10 cellular contexts compared by ENCODE assay signal in genomic region chr19:5967571-5967970, GRCh38. TPM values are rescaled to one million over a fixed set of nuclear protein-coding genes. Genes with fewer than 3 reads are reported as not detected.
DNase-seq lines count a peak whose midpoint lies in the region; ATAC-seq and TF ChIP-seq lines count a peak whose summit lies in the region.
"Had no signal": no experiment of that assay in that cellular context is flagged by ENCODE, and none has a peak within 500 bp of the region (broad histone marks: within the 10 kb centered on the region; RNA-seq: fewer than 3 reads in every experiment).

No MANE protein-coding gene starts in this region.

- H3K27ac ChIP-seq in DOHH2 (ENCODE audit: low read depth, low read length) (no peak overlapping the region), SK-N-MC (peak overlapping the region; percentile 83), gastroesophageal sphincter (peak overlapping the region; percentile 60 to 89 (median 84)), gastrocnemius medialis (peak overlapping the region; percentile 27 to 54 (median 50))

- no peak for TF ChIP-seq EP300 in gastroesophageal sphincter (IDR thresholded peaks at IDR 0.05)

- in situ Hi-C loops in gastrocnemius medialis (cut with MboI; ENCODE audit: low sequenced_read_pairs in 4 of 4): no loop called here

- intact Hi-C loops in gastrocnemius medialis (cut with DNase I; ENCODE audit: low total_unique reads): no loop called here

- TF ChIP-seq POLR2A in gastroesophageal sphincter (IDR thresholded peaks at IDR 0.05) (no peak), gastrocnemius medialis (IDR thresholded peaks at IDR 0.05) (no peak)

- TF ChIP-seq CTCF in DOHH2 (IDR thresholded peaks at IDR 0.05; ENCODE audit: low read depth, low read length, poor library complexity, severe bottlenecking): no peak
- TF ChIP-seq CTCF in gastroesophageal sphincter (IDR thresholded peaks at IDR 0.05): no peak
- no peak for TF ChIP-seq CTCF in gastrocnemius medialis (IDR thresholded peaks at IDR 0.05 in 4 of 5, conservative IDR thresholded peaks at IDR 0.05 in 1 of 5)

- WGBS in gastroesophageal sphincter (ENCODE audit: low coverage in 1 of 2), 2 donors: 32 to 39% methylated on average over 4 to 7 of the region's 7 CpGs

- H3K9ac ChIP-seq in SK-N-MC (ENCODE audit: insufficient read length): peak overlapping the region; percentile 66

- H3K4me2 ChIP-seq in DOHH2 (ENCODE audit: low read length): peak overlapping the region; percentile 46; the same call in 1 of the 2 replicates

- H3K9me3 ChIP-seq in DOHH2 (ENCODE audit: control insufficient read depth, insufficient read depth, low read length) (no peaks in the 10 kb centered on the region), SK-N-MC (ENCODE audit: low read depth, low read length) (no peaks in the 10 kb centered on the region), gastroesophageal sphincter (no peaks in the 10 kb centered on the region), gastrocnemius medialis (no peaks in the 10 kb centered on the region)
- H3K9me3 ChIP-seq: HAP-1 had no signal

- H3K36me3 ChIP-seq in DOHH2 (ENCODE audit: control insufficient read depth, low read length) (peaks cover 48% of the 10 kb centered on the region), SK-N-MC (ENCODE audit: insufficient read depth, low read length) (peaks cover 13% of the 10 kb centered on the region), gastroesophageal sphincter (peaks cover 0 to 1% of the 10 kb centered on the region in 2 donors), gastrocnemius medialis (no peaks in the 10 kb centered on the region)

- H3K4me3 ChIP-seq in DOHH2 (ENCODE audit: low read length) (no peak overlapping the region), SK-N-MC (peak overlapping the region; percentile 59), gastroesophageal sphincter (no peak overlapping the region), gastrocnemius medialis (no peak overlapping the region)
- H3K4me3 ChIP-seq: HAP-1 had no signal

- H3K4me1 ChIP-seq in DOHH2 (ENCODE audit: control insufficient read depth, low read length): peaks cover 29% of the 10 kb centered on the region
- H3K4me1 ChIP-seq in gastroesophageal sphincter: peaks cover 17 to 100% (median 64%) of the 10 kb centered on the region in 3 donors
- H3K4me1 ChIP-seq in gastrocnemius medialis: peaks cover 47 to 57% of the 10 kb centered on the region in 2 donors

- no peaks in the 10 kb centered on the region for H3F3A ChIP-seq in DOHH2 (ENCODE audit: control insufficient read depth, insufficient read depth)

- peaks cover 43% of the 10 kb centered on the region for H4K20me1 ChIP-seq in DOHH2 (ENCODE audit: control insufficient read depth, insufficient read depth, low read depth, low read length)

- peaks cover 100% of the 10 kb centered on the region for H3K79me2 ChIP-seq in DOHH2 (ENCODE audit: control insufficient read depth, low read length)

- H3K9me2 ChIP-seq in DOHH2 (replicated peaks; ENCODE audit: control insufficient read depth, low read length): no peaks in the 10 kb centered on the region

- DNase-seq in SK-N-MC (ENCODE audit: low read depth, low spot score) (no peak), gastrocnemius medialis (no peak), HPDE6-E6E7 (ENCODE audit: extremely low spot score) (no peak), amniotic stem cell (lab: John Stamatoyannopoulos, UW) (no peak), NCI-H2029 treated with DMSO at 0.1 percent for 48 hours (lab: John Stamatoyannopoulos, UW) (no peak)
- DNase-seq: NCI-H1436 treated with DMSO at 0.1 percent for 48 hours had no signal

- H3K27me3 ChIP-seq in DOHH2 (ENCODE audit: control insufficient read depth, low read length): no peaks in the 10 kb centered on the region
- no peaks in the 10 kb centered on the region for H3K27me3 ChIP-seq in gastroesophageal sphincter
- no peaks in the 10 kb centered on the region for H3K27me3 ChIP-seq in gastrocnemius medialis

- no peak for ATAC-seq in gastroesophageal sphincter
- no peak for ATAC-seq in gastrocnemius medialis
- no peak for ATAC-seq in HG03432 (IDR thresholded peaks at IDR 0.05; ENCODE audit: unreplicated experiment)

RNA-seq across cellular contexts. Expression of gene RANBP3, which starts 10.4 kb away (rescaled TPM):
- total RNA-seq in gastroesophageal sphincter (100 to 1,000 TPM in 2 of 4 donors, 10 to 100 TPM in 2; 87.0 to 125 (median 104) TPM), gastrocnemius medialis (10 to 100 TPM; 37.4 to 74.3 (median 61.3) TPM)

RNA-seq across cellular contexts. Expression of gene CAPS, which starts 53.5 kb away (rescaled TPM):
- total RNA-seq in gastroesophageal sphincter: 10 to 100 TPM in 3 of 4 donors, 1 to 10 TPM in 1; 10.0 to 19.6 (median 15.2) TPM
- 1 to 10 TPM; 1.2 to 2.4 (median 2.0) TPM for total RNA-seq in gastrocnemius medialis
